Comparison of ENCODE assay signal across 1 cellular context in genomic region chr18:28065031-28065792, GRCh38.
TF ChIP-seq lines count a peak whose summit lies in the region.

No MANE protein-coding gene starts in this region.

TF ChIP-seq in HEK293, 187 proteins besides CTCF, POLR2A, EP300 and RAD21 (continued from another document):
- TF ChIP-seq ZNF138 (tag by site-specific recombination; IDR thresholded peaks at IDR 0.05; ENCODE audit: borderline replicate concordance) = no peak
- TF ChIP-seq ZNF341 (tag by site-specific recombination; IDR thresholded peaks at IDR 0.05; ENCODE audit: low read depth) = no peak
- TF ChIP-seq PRDM6 (tag by site-specific recombination; IDR thresholded peaks at IDR 0.05) = peak; percentile 37; the same call in 1 of the 2 replicates
- no peak for TF ChIP-seq ZNF529 (tag by site-specific recombination; IDR thresholded peaks at IDR 0.05; ENCODE audit: insufficient replicate concordance)
- no peak for TF ChIP-seq SP3 (tag by site-specific recombination; IDR thresholded peaks at IDR 0.05)
- no peak for TF ChIP-seq ZNF610 (tag by site-specific recombination; IDR thresholded peaks at IDR 0.05; ENCODE audit: borderline replicate concordance)
- TF ChIP-seq ZNF404 (tag by site-specific recombination; IDR thresholded peaks at IDR 0.05) = no peak
- TF ChIP-seq MYNN (tag by site-specific recombination; IDR thresholded peaks at IDR 0.05; ENCODE audit: borderline replicate concordance) = no peak
- TF ChIP-seq GLIS2 (tag by site-specific recombination; IDR thresholded peaks at IDR 0.05) = no peak
- no peak for TF ChIP-seq REPIN1 (tag by site-specific recombination; IDR thresholded peaks at IDR 0.05; ENCODE audit: low read depth)
- no peak for TF ChIP-seq ZNF2 (tag by site-specific recombination; IDR thresholded peaks at IDR 0.05)
- no peak for TF ChIP-seq GLI4 (tag by site-specific recombination; IDR thresholded peaks at IDR 0.05)
- no peak for TF ChIP-seq HIC1 (tag by site-specific recombination; IDR thresholded peaks at IDR 0.05)
- TF ChIP-seq, protein P1, sequence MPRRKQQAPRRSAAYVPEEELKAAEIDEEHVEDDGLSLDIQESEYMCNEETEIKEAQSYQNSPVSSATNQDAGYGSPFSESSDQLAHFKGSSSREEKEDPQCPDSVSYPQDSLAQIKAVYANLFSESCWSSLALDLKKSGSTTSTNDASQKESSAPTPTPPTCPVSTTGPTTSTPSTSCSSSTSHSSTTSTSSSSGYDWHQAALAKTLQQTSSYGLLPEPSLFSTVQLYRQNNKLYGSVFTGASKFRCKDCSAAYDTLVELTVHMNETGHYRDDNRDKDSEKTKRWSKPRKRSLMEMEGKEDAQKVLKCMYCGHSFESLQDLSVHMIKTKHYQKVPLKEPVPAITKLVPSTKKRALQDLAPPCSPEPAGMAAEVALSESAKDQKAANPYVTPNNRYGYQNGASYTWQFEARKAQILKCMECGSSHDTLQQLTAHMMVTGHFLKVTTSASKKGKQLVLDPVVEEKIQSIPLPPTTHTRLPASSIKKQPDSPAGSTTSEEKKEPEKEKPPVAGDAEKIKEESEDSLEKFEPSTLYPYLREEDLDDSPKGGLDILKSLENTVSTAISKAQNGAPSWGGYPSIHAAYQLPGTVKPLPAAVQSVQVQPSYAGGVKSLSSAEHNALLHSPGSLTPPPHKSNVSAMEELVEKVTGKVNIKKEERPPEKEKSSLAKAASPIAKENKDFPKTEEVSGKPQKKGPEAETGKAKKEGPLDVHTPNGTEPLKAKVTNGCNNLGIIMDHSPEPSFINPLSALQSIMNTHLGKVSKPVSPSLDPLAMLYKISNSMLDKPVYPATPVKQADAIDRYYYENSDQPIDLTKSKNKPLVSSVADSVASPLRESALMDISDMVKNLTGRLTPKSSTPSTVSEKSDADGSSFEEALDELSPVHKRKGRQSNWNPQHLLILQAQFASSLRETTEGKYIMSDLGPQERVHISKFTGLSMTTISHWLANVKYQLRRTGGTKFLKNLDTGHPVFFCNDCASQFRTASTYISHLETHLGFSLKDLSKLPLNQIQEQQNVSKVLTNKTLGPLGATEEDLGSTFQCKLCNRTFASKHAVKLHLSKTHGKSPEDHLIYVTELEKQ (tag by site-specific recombination; IDR thresholded peaks at IDR 0.05; ENCODE audit: borderline replicate concordance) = no peak
- peak; percentile 35; the same call in 1 of the 2 replicates for TF ChIP-seq FEZF1 (tag by site-specific recombination; IDR thresholded peaks at IDR 0.05)
- TF ChIP-seq ZBTB17 (tag by site-specific recombination; IDR thresholded peaks at IDR 0.05) = peak; percentile 71
- TF ChIP-seq, protein P2, sequence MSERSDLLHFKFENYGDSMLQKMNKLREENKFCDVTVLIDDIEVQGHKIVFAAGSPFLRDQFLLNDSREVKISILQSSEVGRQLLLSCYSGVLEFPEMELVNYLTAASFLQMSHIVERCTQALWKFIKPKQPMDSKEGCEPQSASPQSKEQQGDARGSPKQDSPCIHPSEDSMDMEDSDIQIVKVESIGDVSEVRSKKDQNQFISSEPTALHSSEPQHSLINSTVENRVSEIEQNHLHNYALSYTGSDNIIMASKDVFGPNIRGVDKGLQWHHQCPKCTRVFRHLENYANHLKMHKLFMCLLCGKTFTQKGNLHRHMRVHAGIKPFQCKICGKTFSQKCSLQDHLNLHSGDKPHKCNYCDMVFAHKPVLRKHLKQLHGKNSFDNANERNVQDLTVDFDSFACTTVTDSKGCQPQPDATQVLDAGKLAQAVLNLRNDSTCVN (tag by site-specific recombination; optimal IDR thresholded peaks at IDR 0.05) = no peak
- no peak for TF ChIP-seq HOXA7 (CRISPR knock-in tag; IDR thresholded peaks at IDR 0.05; ENCODE audit: borderline replicate concordance)
- no peak for TF ChIP-seq ZSCAN5A (tag by site-specific recombination; IDR thresholded peaks at IDR 0.05)
